Comparison of ENCODE assay signal across 9 cellular contexts in the genomic region with DNA sequence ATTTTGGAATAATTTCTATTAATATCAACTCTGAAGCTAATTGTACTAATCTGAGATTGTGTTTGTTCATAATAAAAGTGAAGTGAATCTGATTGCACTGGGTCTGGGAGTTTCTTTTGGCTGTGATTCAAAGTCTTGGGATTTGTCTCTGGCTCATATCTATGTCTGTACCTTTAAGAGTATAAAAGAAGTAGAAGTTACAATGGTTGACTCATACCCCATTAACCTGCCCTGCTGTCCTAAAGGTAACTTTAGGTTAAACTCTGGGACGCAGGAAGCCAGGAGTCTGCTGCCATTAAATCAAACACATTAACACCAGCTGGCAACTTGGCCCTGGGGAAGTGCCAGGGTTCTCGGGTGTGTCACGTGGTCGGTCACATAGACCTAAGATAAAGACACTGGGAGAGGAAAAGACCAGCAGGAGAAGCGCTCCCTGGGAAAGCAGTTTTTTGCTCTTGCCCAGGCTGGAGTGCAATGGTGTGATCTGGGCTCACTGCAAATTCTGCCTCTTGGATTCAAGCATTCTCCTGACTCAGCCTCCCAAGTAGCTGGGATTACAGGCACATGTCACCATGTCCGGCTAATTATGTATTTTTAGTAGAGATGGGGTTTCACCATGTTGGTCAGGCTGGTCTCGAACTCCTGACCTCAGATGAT. TPM values are rescaled to one million over a fixed set of nuclear protein-coding genes. Genes with fewer than 3 reads are reported as not detected.
DNase-seq lines count a peak whose midpoint lies in the region; ATAC-seq, FAIRE-seq and TF ChIP-seq lines count a peak whose summit lies in the region.
"Had no signal": no experiment of that assay in that cellular context is flagged by ENCODE, and none has a peak within 500 bp of the region (broad histone marks: within the 10 kb centered on the region; RNA-seq: fewer than 3 reads in every experiment).

No MANE protein-coding gene starts in this region.

- no peak overlapping the region for H3K27ac Mint-ChIP-seq in activated T-cell treated with anti-CD3 and anti-CD28 coated beads, Interleukin-2, amount 50 U/mL, for 24 hours

- H4K20me1 ChIP-seq in endothelial cell of umbilical vein (replicated peaks; ENCODE audit: control insufficient read depth, extremely low read depth, insufficient read depth, low read length): no peaks in the 10 kb centered on the region

- H3K4me2 ChIP-seq in endothelial cell of umbilical vein (ENCODE audit: insufficient read depth, low read length): no peak overlapping the region

- TF ChIP-seq CTCF in HFF-Myc (IDR thresholded peaks at IDR 0.05; ENCODE audit: low read depth, low read length, missing control alignments) (no peak), endothelial cell of umbilical vein (IDR thresholded peaks at IDR 0.05; ENCODE audit: extremely low read depth in 1 of 2, insufficient read depth in 1 of 2, low read depth in 1 of 2, low read length in 2 of 2) (no peak)

- H3K9me3 Mint-ChIP-seq in activated T-cell treated with anti-CD3 and anti-CD28 coated beads, Interleukin-2, amount 50 U/mL, for 24 hours: no peaks in the 10 kb centered on the region

- peak overlapping the region; percentile 58 for H3K27ac ChIP-seq in endothelial cell of umbilical vein (ENCODE audit: insufficient read depth, low read depth, low read length)
- H3K27ac ChIP-seq: SK-N-MC had no signal

- peak; percentile 41 for TF ChIP-seq POLR2A in endothelial cell of umbilical vein (IDR thresholded peaks at IDR 0.05; ENCODE audit: low read depth, low read length)

- H3K36me3 Mint-ChIP-seq in activated T-cell treated with anti-CD3 and anti-CD28 coated beads, Interleukin-2, amount 50 U/mL, for 24 hours (ENCODE audit: low read depth): peaks cover 51% of the 10 kb centered on the region

- H3K79me2 ChIP-seq in endothelial cell of umbilical vein (ENCODE audit: control insufficient read depth, insufficient read depth, low read length): peaks cover 3% of the 10 kb centered on the region

- H3K4me1 ChIP-seq in endothelial cell of umbilical vein (ENCODE audit: control insufficient read depth, extremely low read depth, insufficient read depth, low read length): peaks cover 24% of the 10 kb centered on the region

- H3K9ac ChIP-seq in endothelial cell of umbilical vein (replicated peaks; ENCODE audit: extremely low read depth, insufficient read depth, low read length): no peak overlapping the region

- no peaks in the 10 kb centered on the region for H3K9me3 ChIP-seq in endothelial cell of umbilical vein (replicated peaks; ENCODE audit: control insufficient read depth, insufficient read depth, low read length)

- no peaks in the 10 kb centered on the region for H3K27me3 Mint-ChIP-seq in activated T-cell treated with anti-CD3 and anti-CD28 coated beads, Interleukin-2, amount 50 U/mL, for 24 hours

- no TSS peak for BruUV-seq in endothelial cell of umbilical vein (replicated peaks; lab: Mats Ljungman, UMichigan)

- dilution Hi-C loops in endothelial cell of umbilical vein (cut with MboI; ENCODE audit: extremely low pct_ligation_motif_present, low sequenced_read_pairs): no loop called here

- H3K4me3 ChIP-seq in HFF-Myc (replicated peaks; ENCODE audit: low read depth, low read length) (no peak overlapping the region), endothelial cell of umbilical vein (replicated peaks in 1 of 3; ENCODE audit: insufficient read depth in 1 of 3, low read depth in 1 of 3, low read length in 3 of 3) (no peak overlapping the region)
- H3K4me3 ChIP-seq: SK-N-MC had no signal

- DNase-seq in HFF-Myc (ENCODE audit: extremely low read depth, low read depth) (peak; percentile 89), NOMO-1 treated with DMSO at 0.1 percent for 48 hours (lab: John Stamatoyannopoulos, UW; ENCODE audit: unreplicated experiment) (peak; percentile 58), endothelial cell of umbilical vein (ENCODE audit: low read depth, low spot score) (peak; percentile 95), mucosa of gallbladder (ENCODE audit: low spot score) (peak; percentile 94), AML-193 (lab: John Stamatoyannopoulos, UW) (no peak)
- no peak for DNase-seq in activated T-cell treated with anti-CD3 and anti-CD28 coated beads, Interleukin-2, amount 50 U/mL, for 24 hours

- H3K4me1 Mint-ChIP-seq in activated T-cell treated with anti-CD3 and anti-CD28 coated beads, Interleukin-2, amount 50 U/mL, for 24 hours (ENCODE audit: low read depth): peaks cover 11% of the 10 kb centered on the region

- H3K4me3 Mint-ChIP-seq in activated T-cell treated with anti-CD3 and anti-CD28 coated beads, Interleukin-2, amount 50 U/mL, for 24 hours: no peak overlapping the region

- no peak overlapping the region for H2AFZ ChIP-seq in endothelial cell of umbilical vein (ENCODE audit: low read depth, low read length)

- peak; percentile 86 for FAIRE-seq in endothelial cell of umbilical vein (lab: Jason Lieb, UNC)

- intact Hi-C loops in endothelial cell of umbilical vein (cut with micrococcal nuclease): loop anchor here (1.0 to 2.0 kb wide), 2 partner anchors 8 to 18 kb away; a partner anchor contains a TSS

- H3K27me3 ChIP-seq in endothelial cell of umbilical vein (ENCODE audit: control insufficient read depth in 2 of 2, insufficient read depth in 2 of 2, low read length in 2 of 2): no peaks in the 10 kb centered on the region

- H3K9me1 ChIP-seq in endothelial cell of umbilical vein (replicated peaks; ENCODE audit: control insufficient read depth, extremely low read depth, insufficient read depth, low read length): no peaks in the 10 kb centered on the region

- H3K36me3 ChIP-seq in endothelial cell of umbilical vein (ENCODE audit: control insufficient read depth in 2 of 2, extremely low read depth in 1 of 2, insufficient read depth in 2 of 2, low read length in 2 of 2): peaks cover 0 to 13% of the 10 kb centered on the region in 2 experiments

- ATAC-seq in GM21423 (IDR thresholded peaks at IDR 0.05; ENCODE audit: unreplicated experiment) (no peak), HG03378 (IDR thresholded peaks at IDR 0.05; ENCODE audit: unreplicated experiment) (no peak)

- CTCF ChIA-PET in endothelial cell of umbilical vein (lab: Charles Lee): interaction anchor here (1.2 to 2.1 kb wide), 5 partner anchors 9 to 154 kb away, joined by 3 to 8 read pairs (median 5); no protein-coding TSS in a partner anchor

- POLR2A ChIA-PET in endothelial cell of umbilical vein (lab: Charles Lee): no interaction called here

TF ChIP-seq in endothelial cell of umbilical vein, 7 proteins besides CTCF, POLR2A, EP300 and RAD21:
- TF ChIP-seq, protein P1, sequence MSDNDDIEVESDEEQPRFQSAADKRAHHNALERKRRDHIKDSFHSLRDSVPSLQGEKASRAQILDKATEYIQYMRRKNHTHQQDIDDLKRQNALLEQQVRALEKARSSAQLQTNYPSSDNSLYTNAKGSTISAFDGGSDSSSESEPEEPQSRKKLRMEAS (IDR thresholded peaks at IDR 0.05; ENCODE audit: insufficient read depth, insufficient read length): peak; percentile 79
- peak; percentile 63 for TF ChIP-seq FOS (IDR thresholded peaks at IDR 0.05; ENCODE audit: borderline replicate concordance, insufficient read depth, low read length)
- TF ChIP-seq POLR2AphosphoS5 (IDR thresholded peaks at IDR 0.05; ENCODE audit: insufficient read depth, low read depth, low read length): peak; percentile 62
- TF ChIP-seq GATA2 (IDR thresholded peaks at IDR 0.05; ENCODE audit: insufficient read depth, insufficient read length, low read depth, low read length): no peak
- TF ChIP-seq EZH2 (IDR thresholded peaks at IDR 0.05; ENCODE audit: borderline replicate concordance, low read depth, low read length, severe bottlenecking): no peak
- TF ChIP-seq MYC (IDR thresholded peaks at IDR 0.05; ENCODE audit: low read depth, low read length): no peak
- TF ChIP-seq JUN (IDR thresholded peaks at IDR 0.05; ENCODE audit: borderline replicate concordance, insufficient read depth, insufficient read length, low read depth): peak; percentile 43

RNA-seq across cellular contexts. Expression of a gene that starts 17.8 kb away (rescaled TPM):
- total RNA-seq in endothelial cell of umbilical vein: 396 and 426 TPM in 2 replicates
- 258 and 266 TPM in 2 replicates for polyA plus RNA-seq in endothelial cell of umbilical vein
- polyA plus RNA-seq in endothelial cell of umbilical vein (2011; cell fraction: cytosol; rRNA removed): 194 and 203 TPM in 2 replicates
- polyA plus RNA-seq in endothelial cell of umbilical vein (2011; cell fraction: nucleus; rRNA removed): 88.9 and 111 TPM in 2 replicates
- polyA plus RNA-seq in endothelial cell of umbilical vein (2012): 165 and 255 TPM in 2 replicates
- 553 and 557 TPM in 2 replicates for polyA minus RNA-seq in endothelial cell of umbilical vein
- 299 TPM for polyA minus RNA-seq in endothelial cell of umbilical vein (2011; cell fraction: cytosol; rRNA and poly(A)+ RNA removed)
- polyA minus RNA-seq in endothelial cell of umbilical vein (2011; cell fraction: nucleus; rRNA and poly(A)+ RNA removed): 81.9 and 115 TPM in 2 replicates
- total RNA-seq in mucosa of gallbladder: 97.0 TPM

RNA-seq across cellular contexts. Expression of a gene that starts 34.8 kb away (rescaled TPM):
- total RNA-seq in endothelial cell of umbilical vein (not detected in 2 replicates), mucosa of gallbladder (not detected)
- polyA plus RNA-seq in endothelial cell of umbilical vein: not detected in 2 replicates
- not detected in 2 replicates for polyA plus RNA-seq in endothelial cell of umbilical vein (2011; cell fraction: cytosol; rRNA removed)
- polyA plus RNA-seq in endothelial cell of umbilical vein (2011; cell fraction: nucleus; rRNA removed): not detected in 2 replicates
- not detected in 2 replicates for polyA plus RNA-seq in endothelial cell of umbilical vein (2012)
- polyA minus RNA-seq in endothelial cell of umbilical vein: not detected in 2 replicates
- not detected for polyA minus RNA-seq in endothelial cell of umbilical vein (2011; cell fraction: cytosol; rRNA and poly(A)+ RNA removed)
- polyA minus RNA-seq in endothelial cell of umbilical vein (2011; cell fraction: nucleus; rRNA and poly(A)+ RNA removed): not detected in 2 replicates

Comparison
In these comparisons a context has a peak if more than half of its experiments do, and no peak if none do; other contexts are left out.
1. DNase-seq: peak in HFF-Myc (single experiment), NOMO-1 treated with DMSO at 0.1 percent for 48 hours (single experiment), endothelial cell of umbilical vein (single experiment) and mucosa of gallbladder (single experiment); none in AML-193 (0 of 2) and activated T-cell treated with anti-CD3 and anti-CD28 coated beads, Interleukin-2, amount 50 U/mL, for 24 hours (single experiment).